In the genomic region with DNA sequence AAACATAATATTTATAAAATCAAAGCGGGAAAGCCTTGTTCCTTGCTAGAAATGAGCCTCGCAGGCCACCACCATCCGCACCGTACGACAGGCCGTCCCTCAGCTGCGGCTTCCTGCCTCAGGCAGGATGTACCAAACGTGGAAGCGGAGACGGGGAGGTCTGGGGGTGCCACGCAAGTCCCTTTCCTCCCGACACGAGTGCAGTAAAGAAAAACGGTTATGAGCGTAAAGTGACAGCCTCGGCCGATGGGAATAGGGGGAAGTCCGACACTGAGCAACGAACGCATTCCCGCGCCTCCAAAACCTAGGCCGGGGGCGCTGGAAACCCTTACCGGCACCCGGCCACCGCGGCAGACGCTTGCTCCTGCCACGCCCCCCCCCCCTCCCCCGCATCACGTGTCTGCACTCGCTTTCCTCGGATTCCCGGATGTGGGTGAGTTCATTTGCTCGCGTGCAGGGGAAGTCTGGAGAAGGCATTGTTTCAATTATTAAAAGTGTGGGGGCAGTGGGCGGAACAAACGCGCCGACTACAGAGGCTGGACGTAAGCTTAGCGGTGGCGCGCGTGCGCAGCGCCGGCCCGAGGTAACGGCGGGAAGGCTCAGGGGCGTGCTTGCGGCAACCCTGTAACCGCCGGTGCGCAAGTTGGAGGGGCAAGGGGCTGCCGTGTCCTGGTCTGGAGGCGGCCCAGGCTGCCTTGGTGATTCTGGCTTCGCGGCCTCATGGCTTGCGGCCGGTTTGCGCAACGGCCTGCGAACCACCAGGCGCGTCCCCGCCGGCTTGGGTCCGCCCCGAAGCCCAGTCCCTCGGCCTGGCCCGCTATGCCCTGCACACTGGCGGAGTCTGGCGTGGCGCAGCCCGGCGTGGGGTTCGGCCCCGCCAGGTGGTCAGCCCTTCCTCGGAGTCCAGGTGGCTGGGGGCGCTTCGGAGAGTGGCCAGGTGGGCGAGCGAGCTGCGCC, we compare ENCODE assay signal across 1 cellular context.
TF ChIP-seq lines count a peak whose summit lies in the region.

Gene ANAPC13 (minus strand): TSS at position 366 of the 957 bp plus-strand sequence. CDS start 3,081 bp downstream, outside the sequence.
Gene CEP63 (plus strand): TSS at position 438 of the 957 bp plus-strand sequence. CDS start 9,264 bp downstream, outside the sequence.

TF ChIP-seq in GM12878, 131 proteins besides CTCF, POLR2A, EP300 and RAD21 (continued from another document and continues in another):
- no peak for TF ChIP-seq CEBPZ (IDR thresholded peaks at IDR 0.05; ENCODE audit: low read depth, low read length)
- TF ChIP-seq MAX (IDR thresholded peaks at IDR 0.05; ENCODE audit: low read depth, low read length): peak; percentile 63
- peak; percentile 98 for TF ChIP-seq KLF5 (IDR thresholded peaks at IDR 0.05; ENCODE audit: partially characterized antibody)
- TF ChIP-seq, protein P1, sequence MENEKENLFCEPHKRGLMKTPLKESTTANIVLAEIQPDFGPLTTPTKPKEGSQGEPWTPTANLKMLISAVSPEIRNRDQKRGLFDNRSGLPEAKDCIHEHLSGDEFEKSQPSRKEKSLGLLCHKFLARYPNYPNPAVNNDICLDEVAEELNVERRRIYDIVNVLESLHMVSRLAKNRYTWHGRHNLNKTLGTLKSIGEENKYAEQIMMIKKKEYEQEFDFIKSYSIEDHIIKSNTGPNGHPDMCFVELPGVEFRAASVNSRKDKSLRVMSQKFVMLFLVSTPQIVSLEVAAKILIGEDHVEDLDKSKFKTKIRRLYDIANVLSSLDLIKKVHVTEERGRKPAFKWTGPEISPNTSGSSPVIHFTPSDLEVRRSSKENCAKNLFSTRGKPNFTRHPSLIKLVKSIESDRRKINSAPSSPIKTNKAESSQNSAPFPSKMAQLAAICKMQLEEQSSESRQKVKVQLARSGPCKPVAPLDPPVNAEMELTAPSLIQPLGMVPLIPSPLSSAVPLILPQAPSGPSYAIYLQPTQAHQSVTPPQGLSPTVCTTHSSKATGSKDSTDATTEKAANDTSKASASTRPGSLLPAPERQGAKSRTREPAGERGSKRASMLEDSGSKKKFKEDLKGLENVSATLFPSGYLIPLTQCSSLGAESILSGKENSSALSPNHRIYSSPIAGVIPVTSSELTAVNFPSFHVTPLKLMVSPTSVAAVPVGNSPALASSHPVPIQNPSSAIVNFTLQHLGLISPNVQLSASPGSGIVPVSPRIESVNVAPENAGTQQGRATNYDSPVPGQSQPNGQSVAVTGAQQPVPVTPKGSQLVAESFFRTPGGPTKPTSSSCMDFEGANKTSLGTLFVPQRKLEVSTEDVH (IDR thresholded peaks at IDR 0.05; ENCODE audit: low read depth, partially characterized antibody): peak; percentile 58
- TF ChIP-seq E4F1 (IDR thresholded peaks at IDR 0.05; ENCODE audit: borderline replicate concordance, partially characterized antibody): peak; percentile 97
- peak; percentile 85 for TF ChIP-seq ZBTB40 (IDR thresholded peaks at IDR 0.05; ENCODE audit: borderline replicate concordance)
- peak; percentile 41 for TF ChIP-seq MXI1 (IDR thresholded peaks at IDR 0.05; ENCODE audit: low read depth, low read length)
- peak; percentile 28; the same call in 1 of the 2 replicates for TF ChIP-seq TBL1XR1 (IDR thresholded peaks at IDR 0.05; ENCODE audit: low read depth, low read length)
- TF ChIP-seq EZH2 (IDR thresholded peaks at IDR 0.05; ENCODE audit: borderline replicate concordance, control insufficient read depth, low read depth, low read length): no peak
- TF ChIP-seq STAT3 (IDR thresholded peaks at IDR 0.05; ENCODE audit: low read depth, low read length): no peak
- no peak for TF ChIP-seq NR2C2 (IDR thresholded peaks at IDR 0.05; ENCODE audit: borderline replicate concordance, control insufficient read depth, insufficient read length, low read depth)
- peak; percentile 52 for TF ChIP-seq SIX5 (IDR thresholded peaks at IDR 0.05; ENCODE audit: low read depth, low read length, severe bottlenecking)
- peak; percentile 31; the same call in 1 of the 2 replicates for TF ChIP-seq ZSCAN29 (IDR thresholded peaks at IDR 0.05)
- TF ChIP-seq, protein P2, sequence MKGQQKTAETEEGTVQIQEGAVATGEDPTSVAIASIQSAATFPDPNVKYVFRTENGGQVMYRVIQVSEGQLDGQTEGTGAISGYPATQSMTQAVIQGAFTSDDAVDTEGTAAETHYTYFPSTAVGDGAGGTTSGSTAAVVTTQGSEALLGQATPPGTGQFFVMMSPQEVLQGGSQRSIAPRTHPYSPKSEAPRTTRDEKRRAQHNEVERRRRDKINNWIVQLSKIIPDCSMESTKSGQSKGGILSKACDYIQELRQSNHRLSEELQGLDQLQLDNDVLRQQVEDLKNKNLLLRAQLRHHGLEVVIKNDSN (IDR thresholded peaks at IDR 0.05; ENCODE audit: borderline replicate concordance, extremely low read length, insufficient read depth, low read depth, low read length): peak; percentile 92
- TF ChIP-seq, protein P3, sequence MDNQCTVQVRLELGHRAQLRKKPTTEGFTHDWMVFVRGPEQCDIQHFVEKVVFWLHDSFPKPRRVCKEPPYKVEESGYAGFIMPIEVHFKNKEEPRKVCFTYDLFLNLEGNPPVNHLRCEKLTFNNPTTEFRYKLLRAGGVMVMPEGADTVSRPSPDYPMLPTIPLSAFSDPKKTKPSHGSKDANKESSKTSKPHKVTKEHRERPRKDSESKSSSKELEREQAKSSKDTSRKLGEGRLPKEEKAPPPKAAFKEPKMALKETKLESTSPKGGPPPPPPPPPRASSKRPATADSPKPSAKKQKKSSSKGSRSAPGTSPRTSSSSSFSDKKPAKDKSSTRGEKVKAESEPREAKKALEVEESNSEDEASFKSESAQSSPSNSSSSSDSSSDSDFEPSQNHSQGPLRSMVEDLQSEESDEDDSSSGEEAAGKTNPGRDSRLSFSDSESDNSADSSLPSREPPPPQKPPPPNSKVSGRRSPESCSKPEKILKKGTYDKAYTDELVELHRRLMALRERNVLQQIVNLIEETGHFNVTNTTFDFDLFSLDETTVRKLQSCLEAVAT (IDR thresholded peaks at IDR 0.05): peak; percentile 80
- TF ChIP-seq TCF3 (IDR thresholded peaks at IDR 0.05; ENCODE audit: borderline replicate concordance, insufficient read depth, low read depth, low read length): peak; percentile 67; the same call in 1 of the 2 replicates
- 0 out of 2 replicates have a peak, but pooled peaks have one; percentile 13 for TF ChIP-seq ZNF24 (IDR thresholded peaks at IDR 0.05)
- TF ChIP-seq ZNF384 (IDR thresholded peaks at IDR 0.05; ENCODE audit: borderline replicate concordance, low read depth, low read length): no peak
- no peak for TF ChIP-seq SMC3 (IDR thresholded peaks at IDR 0.05; ENCODE audit: borderline replicate concordance, low read length)
- TF ChIP-seq ASH2L (IDR thresholded peaks at IDR 0.05; ENCODE audit: borderline replicate concordance, low read depth): no peak
- no peak for TF ChIP-seq SUZ12 (IDR thresholded peaks at IDR 0.05; ENCODE audit: unreplicated experiment)
- TF ChIP-seq IKZF1 (conservative IDR thresholded peaks at IDR 0.05): peak; percentile 88
- TF ChIP-seq CHD2 (IDR thresholded peaks at IDR 0.05; ENCODE audit: borderline replicate concordance, low read depth, low read length): peak; percentile 12; the same call in 1 of the 2 replicates
- TF ChIP-seq PML (IDR thresholded peaks at IDR 0.05; ENCODE audit: low read length): peak; percentile 66; the same call in 1 of the 2 replicates
- TF ChIP-seq RB1 (IDR thresholded peaks at IDR 0.05; ENCODE audit: borderline replicate concordance): peak; percentile 57; the same call in 1 of the 2 replicates
- TF ChIP-seq FOXK2 (IDR thresholded peaks at IDR 0.05): peak; percentile 97
- TF ChIP-seq MEF2B (IDR thresholded peaks at IDR 0.05; ENCODE audit: partially characterized antibody, poor library complexity, severe bottlenecking): peak; percentile 58
- peak; percentile 69; the same call in 1 of the 2 replicates for TF ChIP-seq NFIC (IDR thresholded peaks at IDR 0.05; ENCODE audit: low read depth, low read length)
- TF ChIP-seq, protein P4, sequence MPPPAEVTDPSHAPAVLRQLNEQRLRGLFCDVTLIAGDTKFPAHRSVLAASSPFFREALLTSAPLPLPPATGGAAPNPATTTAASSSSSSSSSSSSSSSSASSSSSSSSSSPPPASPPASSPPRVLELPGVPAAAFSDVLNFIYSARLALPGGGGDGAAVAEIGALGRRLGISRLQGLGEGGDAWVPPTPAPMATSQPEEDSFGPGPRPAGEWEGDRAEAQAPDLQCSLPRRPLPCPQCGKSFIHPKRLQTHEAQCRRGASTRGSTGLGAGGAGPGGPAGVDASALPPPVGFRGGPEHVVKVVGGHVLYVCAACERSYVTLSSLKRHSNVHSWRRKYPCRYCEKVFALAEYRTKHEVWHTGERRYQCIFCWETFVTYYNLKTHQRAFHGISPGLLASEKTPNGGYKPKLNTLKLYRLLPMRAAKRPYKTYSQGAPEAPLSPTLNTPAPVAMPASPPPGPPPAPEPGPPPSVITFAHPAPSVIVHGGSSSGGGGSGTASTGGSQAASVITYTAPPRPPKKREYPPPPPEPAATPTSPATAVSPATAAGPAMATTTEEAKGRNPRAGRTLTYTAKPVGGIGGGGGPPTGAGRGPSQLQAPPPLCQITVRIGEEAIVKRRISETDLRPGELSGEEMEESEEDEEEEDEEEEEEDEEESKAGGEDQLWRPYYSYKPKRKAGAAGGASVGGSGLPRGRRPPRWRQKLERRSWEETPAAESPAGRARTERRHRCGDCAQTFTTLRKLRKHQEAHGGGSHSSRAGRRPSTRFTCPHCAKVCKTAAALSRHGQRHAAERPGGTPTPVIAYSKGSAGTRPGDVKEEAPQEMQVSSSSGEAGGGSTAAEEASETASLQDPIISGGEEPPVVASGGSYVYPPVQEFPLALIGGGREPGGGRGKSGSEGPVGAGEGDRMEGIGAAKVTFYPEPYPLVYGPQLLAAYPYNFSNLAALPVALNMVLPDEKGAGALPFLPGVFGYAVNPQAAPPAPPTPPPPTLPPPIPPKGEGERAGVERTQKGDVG (CRISPR knock-in tag; IDR thresholded peaks at IDR 0.05): no peak
- TF ChIP-seq STAT1 (conservative IDR thresholded peaks at IDR 0.05): no peak; the same call in 1 of the 2 replicates
